16 cellular contexts compared by ENCODE assay signal in genomic region chr3:48830660-48831190, GRCh38. TPM values are rescaled to one million over a fixed set of nuclear protein-coding genes. Genes with fewer than 3 reads are reported as not detected.
DNase-seq lines count a peak whose midpoint lies in the region; ATAC-seq and TF ChIP-seq lines count a peak whose summit lies in the region.
"Had no signal": no experiment of that assay in that cellular context is flagged by ENCODE, and none has a peak within 500 bp of the region (broad histone marks: within the 10 kb centered on the region; RNA-seq: fewer than 3 reads in every experiment).

No MANE protein-coding gene starts in this region.

- peaks cover 13% of the 10 kb centered on the region for H3K4me1 ChIP-seq in psoas muscle
- H3K4me1 ChIP-seq: BE2C had no signal

- H3K4me3 ChIP-seq in AG10803 (ENCODE audit: low read length) = no peak overlapping the region
- H3K4me3 ChIP-seq in psoas muscle = no peak overlapping the region
- H3K4me3 ChIP-seq: GM23248 had no signal

- DNase-seq in AG10803 (ENCODE audit: low read depth) = peak; percentile 62
- peak; percentile 32 for DNase-seq in GM04504 (ENCODE audit: low read depth)
- DNase-seq in fibroblast of peridontal ligament (ENCODE audit: extremely low read depth) = peak; percentile 26
- DNase-seq in psoas muscle = no peak
- no peak for DNase-seq in NCI-H748 treated with DMSO at 0.1 percent for 48 hours (lab: John Stamatoyannopoulos, UW)
- DNase-seq in cortex of kidney (lab: John Stamatoyannopoulos, UW) = no peak
- DNase-seq: BE2C; CD4-positive, alpha-beta memory T cell; COR-L47; DND-41; GF-D8; GM23248; IMR-90 had no signal

- ATAC-seq in psoas muscle = peak in 3 of 4 donors; percentile 54 to 83 (median 67)
- ATAC-seq in GM18502 (IDR thresholded peaks at IDR 0.05; ENCODE audit: poor library complexity, unreplicated experiment) = no peak
- ATAC-seq: HCT116 had no signal

- intact Hi-C loops in psoas muscle (cut with DNase I) = no loop called here

- TF ChIP-seq CTCF in AG10803 (conservative IDR thresholded peaks at IDR 0.05; ENCODE audit: low read length) = no peak
- TF ChIP-seq CTCF in psoas muscle (IDR thresholded peaks at IDR 0.05) = no peak

- H3K36me3 ChIP-seq in psoas muscle (ENCODE audit: insufficient read depth in 1 of 2, low read depth in 1 of 2) = no peaks in the 10 kb centered on the region
- H3K36me3 ChIP-seq: BE2C had no signal

- H3K27me3 ChIP-seq in psoas muscle (ENCODE audit: insufficient read depth in 3 of 3, low read length in 2 of 3) = no peaks in the 10 kb centered on the region
- H3K27me3 ChIP-seq: BE2C had no signal

- WGBS in psoas muscle, 3 donors = 68 to 73% (median 71%) methylated on average over 6 of the region's 6 CpGs

- no peaks in the 10 kb centered on the region for H3K9me3 ChIP-seq in psoas muscle
- H3K9me3 ChIP-seq: BE2C had no signal

- no peak overlapping the region for H3K27ac ChIP-seq in psoas muscle
- H3K27ac ChIP-seq: C4-2B, GM23248 had no signal

RNA-seq across cellular contexts. Expression of gene PRKAR2A, which starts 16.9 kb away (rescaled TPM):
- 100 to 1,000 TPM in 2 of 4 donors, 10 to 100 TPM in 2; 66.2 to 126 (median 100) TPM for total RNA-seq in psoas muscle
- polyA plus RNA-seq in psoas muscle = 10 to 100 TPM; 24.3 to 92.5 (median 33.6) TPM

Comparison
In these comparisons a context has a peak if more than half of its experiments do, and no peak if none do; other contexts are left out.
1. DNase-seq: peak in AG10803 (single experiment), GM04504 (single experiment) and fibroblast of peridontal ligament (single experiment); none in psoas muscle (0 of 2), NCI-H748 treated with DMSO at 0.1 percent for 48 hours (single experiment) and cortex of kidney (single experiment).